In the genomic region with DNA sequence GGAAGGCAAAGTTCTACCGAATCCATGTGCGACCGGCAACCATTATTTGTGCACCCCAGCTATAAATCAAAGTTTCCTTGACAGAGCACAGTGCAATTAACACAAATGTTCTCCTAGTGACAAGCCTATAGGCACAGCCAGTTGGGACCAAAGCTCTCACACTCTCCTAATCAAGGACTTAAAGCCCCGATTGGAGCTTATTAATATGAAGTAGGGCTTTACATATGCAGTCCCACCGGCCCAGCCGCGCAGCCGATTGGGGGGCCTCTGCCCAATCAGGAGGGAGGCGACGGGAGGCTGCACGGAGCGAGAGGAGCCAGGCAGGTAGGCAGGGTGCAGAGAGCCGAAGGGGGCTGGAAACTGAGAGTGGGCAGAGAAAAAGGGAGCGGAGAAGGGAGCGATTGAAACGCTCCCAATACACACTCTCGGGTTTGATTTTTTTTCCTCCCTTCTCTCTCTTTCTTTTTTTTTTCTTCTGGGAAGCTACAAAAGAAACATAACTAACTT, we compare ENCODE assay signal across 8 cellular contexts. TPM values are rescaled to one million over a fixed set of nuclear protein-coding genes. Genes with fewer than 3 reads are reported as not detected.
DNase-seq lines count a peak whose midpoint lies in the region; ATAC-seq and TF ChIP-seq lines count a peak whose summit lies in the region.
"Had no signal": no experiment of that assay in that cellular context is flagged by ENCODE, and none has a peak within 500 bp of the region (broad histone marks: within the 10 kb centered on the region; RNA-seq: fewer than 3 reads in every experiment).

ESRRG (minus strand) TSS at position 156 of the 507 bp plus-strand sequence; CDS start at position 26, 130 bp downstream.

- H3K9ac ChIP-seq in parathyroid adenoma, result no peak within 1 kb of the TSS

- no peak for ATAC-seq in HG02588 (IDR thresholded peaks at IDR 0.05; ENCODE audit: unreplicated experiment)

- BruUV-seq in OCI-LY7 (replicated peaks; lab: Mats Ljungman, UMichigan), result no TSS peak

- H3K27ac ChIP-seq in cardiac muscle cell, result peak within 1 kb of the TSS; percentile 72
- no peak within 1 kb of the TSS for H3K27ac ChIP-seq in parathyroid adenoma
- H3K27ac ChIP-seq in OCI-LY7 (ENCODE audit: low read depth, low read length, poor library complexity, severe bottlenecking), result no peak within 1 kb of the TSS

- peak within 1 kb of the TSS; percentile 63 for H3K4me2 ChIP-seq in parathyroid adenoma (ENCODE audit: low read length)
- H3K4me2 ChIP-seq in OCI-LY7 (ENCODE audit: low read length), result no peak within 1 kb of the TSS

- no peaks in the 10 kb centered on the region for H4K20me1 ChIP-seq in OCI-LY7 (ENCODE audit: insufficient read depth, low read length)

- no peaks in the 10 kb centered on the region for H3K9me2 ChIP-seq in OCI-LY7 (ENCODE audit: insufficient read depth, low read length)

- H3K36me3 ChIP-seq in cardiac muscle cell (no peaks in the 10 kb centered on the region), parathyroid adenoma (ENCODE audit: control insufficient read depth, insufficient read depth, low read length) (no peaks in the 10 kb centered on the region), OCI-LY7 (ENCODE audit: insufficient read depth, low read length) (no peaks in the 10 kb centered on the region)

- POLR2A ChIA-PET in OCI-LY7 (lab: Charles Lee), result interaction anchor here (0.7 kb wide), 1 partner anchor 342 kb away, joined by 6 read pairs; no protein-coding TSS in a partner anchor

- H3K27me3 ChIP-seq in cardiac muscle cell (no peaks in the 10 kb centered on the region), parathyroid adenoma (ENCODE audit: control insufficient read depth, insufficient read depth, low read length) (no peaks in the 10 kb centered on the region)

- DNase-seq in HuH-7 (ENCODE audit: low spot score) (peak; percentile 63), RPMI8226 (peak; percentile 19), cardiac muscle cell (ENCODE audit: low read depth in 1 of 2, low spot score in 1 of 2) (peak in 1 of 2 donors; percentile 95), OCI-LY7 (ENCODE audit: low spot score) (no peak), T1000 (lab: John Stamatoyannopoulos, UW) (no peak)

- H3K4me3 ChIP-seq in cardiac muscle cell (peak within 1 kb of the TSS; percentile 44), parathyroid adenoma (ENCODE audit: low read depth, low read length) (peak within 1 kb of the TSS; percentile 50), OCI-LY7 (ENCODE audit: low read depth, low read length, poor library complexity, severe bottlenecking) (no peak within 1 kb of the TSS)

- TF ChIP-seq CTCF in cardiac muscle cell (IDR thresholded peaks at IDR 0.05; ENCODE audit: low read depth, low read length), result no peak
- no peak for TF ChIP-seq CTCF in parathyroid adenoma (IDR thresholded peaks at IDR 0.05)
- TF ChIP-seq CTCF in OCI-LY7 (conservative IDR thresholded peaks at IDR 0.05; ENCODE audit: low read length), result no peak

- no peaks in the 10 kb centered on the region for H3K9me3 ChIP-seq in cardiac muscle cell (ENCODE audit: low read depth)
- no peaks in the 10 kb centered on the region for H3K9me3 ChIP-seq in parathyroid adenoma (ENCODE audit: control insufficient read depth, low read length)
- H3K9me3 ChIP-seq in OCI-LY7 (ENCODE audit: low read length), result no peaks in the 10 kb centered on the region

- H2AFZ ChIP-seq in parathyroid adenoma (no peak within 1 kb of the TSS), OCI-LY7 (ENCODE audit: low read length) (no peak within 1 kb of the TSS)

- no peaks in the 10 kb centered on the region for H3K79me2 ChIP-seq in parathyroid adenoma
- H3K79me2 ChIP-seq in OCI-LY7 (ENCODE audit: insufficient read depth, low read depth, low read length), result no peaks in the 10 kb centered on the region

- intact Hi-C loops in OCI-LY7 (cut with micrococcal nuclease; ENCODE audit: unreplicated experiment), result no loop called here

- CTCF ChIA-PET in OCI-LY7 (lab: Charles Lee; ENCODE audit: unreplicated experiment), result interaction anchor here (0.6 kb wide), 1 partner anchor 46 kb away, joined by 3 read pairs; no protein-coding TSS in a partner anchor

- H3K4me1 ChIP-seq in cardiac muscle cell (ENCODE audit: low read depth) (peaks cover 35% of the 10 kb centered on the region), parathyroid adenoma (no peaks in the 10 kb centered on the region), OCI-LY7 (ENCODE audit: insufficient read depth, low read length, poor library complexity, severe bottlenecking) (no peaks in the 10 kb centered on the region)

RNA-seq across cellular contexts. Expression of gene ESRRG, which starts in this region (rescaled TPM):
- total RNA-seq in cardiac muscle cell, result 47.1 and 62.2 TPM in 2 replicates
- 41.5 and 53.3 TPM in 2 replicates for polyA plus RNA-seq in cardiac muscle cell
- not detected in 2 replicates for total RNA-seq in OCI-LY7 (2014; rRNA removed; shearing (Covaris generic))
- total RNA-seq in OCI-LY7 (2022), result not detected in 2 replicates
- total RNA-seq: pulmonary artery endothelial cell had no signal

Comparison
In these comparisons a context has a peak if more than half of its experiments do, and no peak if none do; other contexts are left out.
1. RNA of gene ESRRG (total RNA-seq): 47.1 to 62.2 TPM in cardiac muscle cell; not detected in OCI-LY7; every median in the first group is over 10 times any median in the second.
2. DNase-seq: peak in HuH-7 (single experiment) and RPMI8226 (single experiment); none in OCI-LY7 (single experiment) and T1000 (single experiment).